In genomic region chr7:99374121-99375064, GRCh38 we compare ENCODE assay signal across 8 cellular contexts. TPM values are rescaled to one million over a fixed set of nuclear protein-coding genes. Genes with fewer than 3 reads are reported as not detected.
DNase-seq lines count a peak whose midpoint lies in the region; ATAC-seq and TF ChIP-seq lines count a peak whose summit lies in the region.

TSS of gene ARPC1B (plus strand) at chr7:99374730. CDS start at chr7:99385715, 10,985 bp downstream.

- ATAC-seq in GM21529 (IDR thresholded peaks at IDR 0.05; ENCODE audit: unreplicated experiment) (peak; percentile 59), heart right ventricle (peak; percentile 59 to 86 (median 78))

- H3K4me1 Mint-ChIP-seq in IgD-negative memory B cell, result peaks cover 6 to 14% (median 11%) of the 10 kb centered on the region in 3 donors

- peaks cover 0 to 33% (median 0%) of the 10 kb centered on the region in 9 donors for H3K36me3 ChIP-seq in heart right ventricle
- peaks cover 0 to 5% of the 10 kb centered on the region in 2 donors for H3K36me3 ChIP-seq in vagina

- H3K4me3 ChIP-seq in heart right ventricle (peak within 1 kb of the TSS; percentile 75 to 97 (median 90)), vagina (peak within 1 kb of the TSS; percentile 90 to 97)

- H3K4me3 Mint-ChIP-seq in IgD-negative memory B cell, result peak within 1 kb of the TSS; percentile 83 to 91 (median 88)

- H3K27me3 ChIP-seq in heart right ventricle (no peaks in the 10 kb centered on the region), vagina (no peaks in the 10 kb centered on the region)

- WGBS in heart right ventricle, 2 donors, result 2 to 4% methylated on average over 73 to 94 of the region's 94 CpGs

- peaks cover 0 to 2% (median 0%) of the 10 kb centered on the region in 3 donors for H3K9me3 Mint-ChIP-seq in IgD-negative memory B cell

- peak within 1 kb of the TSS; percentile 91 to 98 (median 97) for H3K27ac ChIP-seq in heart right ventricle
- peak within 1 kb of the TSS; percentile 84 for H3K27ac ChIP-seq in vagina

- no peak for TF ChIP-seq CTCF in heart right ventricle (IDR thresholded peaks at IDR 0.05)
- no peak for TF ChIP-seq CTCF in vagina (IDR thresholded peaks at IDR 0.05)

- TF ChIP-seq POLR2A in vagina (IDR thresholded peaks at IDR 0.05), result peak in 1 of 2 donors; percentile 33

- H3K27me3 Mint-ChIP-seq in IgD-negative memory B cell, result no peaks in the 10 kb centered on the region

- H3K9me3 ChIP-seq in heart right ventricle (no peaks in the 10 kb centered on the region), vagina (no peaks in the 10 kb centered on the region)

- H3K4me1 ChIP-seq in heart right ventricle (peaks cover 0 to 57% (median 34%) of the 10 kb centered on the region in 9 donors), vagina (peaks cover 32% of the 10 kb centered on the region)

- intact Hi-C loops in heart right ventricle (cut with DNase I) (loop anchor here in 4 of 10 donors (1.0 to 10.0 kb wide), 5 partner anchors 33 to 130 kb away; partner anchors contain the start of genes BUD31 (in 3 of the 4), PDAP1 (in 3 of the 4), ZKSCAN5 (in 1 of the 4) and ZNF394 (in 1 of the 4)), vagina (cut with DNase I) (no loop called here)

- H3K36me3 Mint-ChIP-seq in IgD-negative memory B cell, result peaks cover 7% of the 10 kb centered on the region

- H3K27ac Mint-ChIP-seq in IgD-negative memory B cell, result peak within 1 kb of the TSS; percentile 73 to 95 (median 92)

- DNase-seq in EL, result peak; percentile 78
- DNase-seq in T follicular helper cell (ENCODE audit: low read depth), result peak; percentile 80
- DNase-seq in activated naive CD8-positive, alpha-beta T cell treated with anti-CD3 and anti-CD28 coated beads, Interleukin-2, amount 50 U/mL, for 16 hours (ENCODE audit: low read depth, low spot score), result peak; percentile 80
- DNase-seq in heart right ventricle, result peak; percentile 83 to 84
- DNase-seq in renal cortical epithelial cell (ENCODE audit: low read depth), result peak; percentile 51
- DNase-seq in vagina (ENCODE audit: extremely low spot score in 2 of 2), result no peak

RNA-seq across cellular contexts. Expression of gene ARPC1B, which starts in this region (rescaled TPM):
- polyA plus RNA-seq in IgD-negative memory B cell (728 TPM), heart right ventricle (100 to 1,000 TPM in 1 of 2 donors, 10 to 100 TPM in 1; 35.4 to 161 TPM)
- total RNA-seq in heart right ventricle (10 to 100 TPM; 16.2 to 92.0 (median 19.0) TPM), renal cortical epithelial cell (565 and 690 TPM in 2 replicates), vagina (114 TPM)

Comparison
In these comparisons a context has a peak if more than half of its experiments do, and no peak if none do; other contexts are left out.
1. DNase-seq: peak in EL (single experiment), T follicular helper cell (single experiment), activated naive CD8-positive, alpha-beta T cell treated with anti-CD3 and anti-CD28 coated beads, Interleukin-2, amount 50 U/mL, for 16 hours (single experiment), heart right ventricle (2 of 2) and renal cortical epithelial cell (single experiment); none in vagina (0 of 2).